Comparison of ENCODE assay signal across 8 cellular contexts in genomic region chr15:37100109-37100873, GRCh38. TPM values are rescaled to one million over a fixed set of nuclear protein-coding genes. Genes with fewer than 3 reads are reported as not detected.
DNase-seq lines count a peak whose midpoint lies in the region.

Gene MEIS2 (minus strand): TSS chr15:37100549. CDS start chr15:37099466, 1,083 bp downstream.

- H3K9me3 ChIP-seq in HAP-1 = no peaks in the 10 kb centered on the region
- H3K9me3 ChIP-seq in SJSA1 (replicated peaks) = no peaks in the 10 kb centered on the region
- no peaks in the 10 kb centered on the region for H3K9me3 ChIP-seq in iPS-15b (ENCODE audit: control insufficient read depth, insufficient read depth, low read length)

- H3K36me3 ChIP-seq in HAP-1 (replicated peaks) (no peaks in the 10 kb centered on the region; the same call in 1 of the 2 replicates), SJSA1 (no peaks in the 10 kb centered on the region), iPS-15b (ENCODE audit: control insufficient read depth, insufficient read depth, low read length) (no peaks in the 10 kb centered on the region), rectal smooth muscle tissue (ENCODE audit: control insufficient read depth, insufficient read depth, low read length) (no peaks in the 10 kb centered on the region)

- H3K27ac ChIP-seq in SJSA1 (peak within 1 kb of the TSS; percentile 93), rectal smooth muscle tissue (ENCODE audit: low read depth, low read length) (peak within 1 kb of the TSS; percentile 99)

- peak; percentile 89 for DNase-seq in ELR (ENCODE audit: low read depth)
- DNase-seq in HAP-1 (ENCODE audit: low spot score in 2 of 2) = peak; percentile 83 to 95
- peak; percentile 69 for DNase-seq in NCI-H1105 (lab: John Stamatoyannopoulos, UW)
- DNase-seq in SJSA1 (ENCODE audit: low read depth in 1 of 2, low spot score in 2 of 2) = peak; percentile 83 to 92
- DNase-seq in T47D (ENCODE audit: low read depth in 1 of 2, low spot score in 1 of 2) = peak; percentile 92 to 98
- no peak for DNase-seq in NK-92 treated with Interleukin-12 subunit alpha and Interleukin-12 subunit beta, amount 100 ng/mL, for 24 hours (lab: John Stamatoyannopoulos, UW)

- H3K4me3 ChIP-seq in HAP-1 (peak within 1 kb of the TSS; percentile 80), SJSA1 (peak within 1 kb of the TSS; percentile 81), iPS-15b (ENCODE audit: low read depth, low read length) (peak within 1 kb of the TSS; percentile 77), rectal smooth muscle tissue (ENCODE audit: low read length) (peak within 1 kb of the TSS; percentile 92)

- H3K4me1 ChIP-seq in HAP-1 (peaks cover 13% of the 10 kb centered on the region), SJSA1 (replicated peaks) (peaks cover 12% of the 10 kb centered on the region), iPS-15b (ENCODE audit: control insufficient read depth, insufficient read depth, low read length) (peaks cover 24% of the 10 kb centered on the region), rectal smooth muscle tissue (ENCODE audit: control insufficient read depth, insufficient read depth, low read length) (no peaks in the 10 kb centered on the region)

- H3K9ac ChIP-seq in iPS-15b (ENCODE audit: low read depth, low read length) (no peak within 1 kb of the TSS), rectal smooth muscle tissue (ENCODE audit: low read length) (peak within 1 kb of the TSS; percentile 56)

- in situ Hi-C loops in HAP-1 (cut with MboI; ENCODE audit: low sequenced_read_pairs) = loop anchor here (10.0 to 25.0 kb wide), 3 partner anchors 215 to 1338 kb away; no protein-coding TSS in a partner anchor
- in situ Hi-C loops in T47D (cut with HindIII; ENCODE audit: low pct_unique_long_range_greater_than_20kb, low sequenced_read_pairs) = no loop called here

- no peaks in the 10 kb centered on the region for H3K27me3 ChIP-seq in HAP-1 (ENCODE audit: low read depth)
- H3K27me3 ChIP-seq in SJSA1 (replicated peaks) = peaks cover 8% of the 10 kb centered on the region
- peaks cover 78% of the 10 kb centered on the region for H3K27me3 ChIP-seq in iPS-15b (ENCODE audit: control insufficient read depth, insufficient read depth, low read length)
- peaks cover 8% of the 10 kb centered on the region for H3K27me3 ChIP-seq in rectal smooth muscle tissue (ENCODE audit: control insufficient read depth, insufficient read depth, low read length)

RNA-seq across cellular contexts. Expression of gene MEIS2, which starts in this region (rescaled TPM):
- 3.0 and 4.2 TPM in 2 replicates for total RNA-seq in SJSA1 (2014; rRNA removed; shearing (Covaris generic))
